ENCODE assay signal across 25 cellular contexts in genomic region chr17:60352071-60352470, GRCh38.
"Had no signal": no experiment of that assay in that cellular context is flagged by ENCODE, and none has a peak within 500 bp of the region (broad histone marks: within the 10 kb centered on the region; RNA-seq: fewer than 3 reads in every experiment).

No MANE protein-coding gene starts in this region.

- H3K27ac ChIP-seq: left ventricle myocardium inferior, pancreas, prostate gland, sigmoid colon, spleen, tibial nerve, uterus had no signal

- H3K4me3 ChIP-seq: left ventricle myocardium inferior, lung, pancreas, prostate gland, sigmoid colon, spleen, tibial nerve, uterus had no signal

- H3K9me3 ChIP-seq: left ventricle myocardium inferior, pancreas, prostate gland, sigmoid colon, spleen, tibial nerve, uterus had no signal

- DNase-seq: islet precursor cell; left ventricle myocardium inferior; naive thymus-derived CD8-positive, alpha-beta T cell; nucleus accumbens; pancreas; posterior cingulate gyrus; retina; right cardiac atrium; sigmoid colon; small intestine; spleen; stimulated activated CD4-positive, alpha-beta T cell treated with anti-CD3 and anti-CD28 coated beads, Interleukin-2, amount 100 ng/mL, for 48 hours; stimulated activated CD4-positive, alpha-beta T cell treated with anti-CD3 and anti-CD28 coated beads, Interleukin-4, amount 100 ng/mL, for 4 hours; stimulated activated CD8-positive, alpha-beta memory T cell treated with anti-CD3 and anti-CD28 coated beads, Interleukin-4, amount 100 ng/mL, for 48 hours; stimulated activated naive CD4-positive, alpha-beta T cell treated with Interleukin-2 at 50 U/mL for 16 hours; stimulated activated naive CD8-positive, alpha-beta T cell treated with anti-CD3 and anti-CD28 coated beads, Interleukin-15, amount 100 ng/mL, for 72 hours; substantia nigra; uterus had no signal

- H3K36me3 ChIP-seq: pancreas, prostate gland, sigmoid colon, tibial nerve, uterus had no signal

- H3K27me3 Mint-ChIP-seq: naive thymus-derived CD8-positive, alpha-beta T cell; stimulated activated memory B cell treated with anti-CD40 and anti-IgM and Interleukin-4, amounts not matched to agents 10 μg/mL and 1 μg/mL and 100 μg/mL, for 72 hours; stimulated activated naive CD8-positive, alpha-beta T cell treated with anti-CD3 and anti-CD28 coated beads, Interleukin-15, amount 100 ng/mL, for 72 hours; type B pancreatic cell had no signal

- FAIRE-seq: pancreas, small intestine had no signal

- H3K4me3 Mint-ChIP-seq: naive thymus-derived CD8-positive, alpha-beta T cell; nephron; neural crest cell; stimulated activated memory B cell treated with anti-CD40 and anti-IgM and Interleukin-4, amounts not matched to agents 10 μg/mL and 1 μg/mL and 100 μg/mL, for 72 hours; stimulated activated naive CD8-positive, alpha-beta T cell treated with anti-CD3 and anti-CD28 coated beads, Interleukin-15, amount 100 ng/mL, for 72 hours; type B pancreatic cell had no signal

- ATAC-seq: naive thymus-derived CD8-positive, alpha-beta T cell; pancreas; right cardiac atrium; stimulated activated memory B cell treated with anti-CD40 and anti-IgM and Interleukin-4, amounts not matched to agents 10 μg/mL and 1 μg/mL and 100 μg/mL, for 72 hours; stimulated activated naive CD8-positive, alpha-beta T cell treated with anti-CD3 and anti-CD28 coated beads, Interleukin-15, amount 100 ng/mL, for 72 hours had no signal

- H3K9me3 Mint-ChIP-seq: nephron, neural crest cell, type B pancreatic cell had no signal

- H3K27me3 ChIP-seq: pancreas, sigmoid colon, spleen, tibial nerve, uterus had no signal

- H3K27ac Mint-ChIP-seq: nephron; stimulated activated memory B cell treated with anti-CD40 and anti-IgM and Interleukin-4, amounts not matched to agents 10 μg/mL and 1 μg/mL and 100 μg/mL, for 72 hours; type B pancreatic cell had no signal

- H3K4me1 ChIP-seq: uterus had no signal

- H3K36me3 Mint-ChIP-seq: type B pancreatic cell had no signal
